Comparison of ENCODE assay signal across 24 cellular contexts in genomic region chr15:90519688-90520087, GRCh38. TPM values are rescaled to one million over a fixed set of nuclear protein-coding genes. Genes with fewer than 3 reads are reported as not detected.
DNase-seq lines count a peak whose midpoint lies in the region; ATAC-seq and TF ChIP-seq lines count a peak whose summit lies in the region.
"Had no signal": no experiment of that assay in that cellular context is flagged by ENCODE, and none has a peak within 500 bp of the region (broad histone marks: within the 10 kb centered on the region; RNA-seq: fewer than 3 reads in every experiment).

No MANE protein-coding gene starts in this region.

- TF ChIP-seq EP300 in SK-N-SH (IDR thresholded peaks at IDR 0.05; ENCODE audit: borderline replicate concordance in 1 of 2, low read depth in 1 of 2, low read length in 1 of 2), result no peak

- no peak for TF ChIP-seq CTCF in HCT116 (IDR thresholded peaks at IDR 0.05 in 2 of 3, conservative IDR thresholded peaks at IDR 0.05 in 1 of 3; ENCODE audit: borderline replicate concordance in 1 of 3, insufficient read depth in 1 of 3, low read depth in 2 of 3, low read length in 2 of 3)
- no peak for TF ChIP-seq CTCF in SK-N-SH (IDR thresholded peaks at IDR 0.05)
- no peak for TF ChIP-seq CTCF in mesothelial cell of epicardium (IDR thresholded peaks at IDR 0.05; ENCODE audit: unreplicated experiment)

- ATAC-seq in HCT116 (no peak), HG02840 (IDR thresholded peaks at IDR 0.05; ENCODE audit: low FRiP score, unreplicated experiment) (no peak)
- no peak for ATAC-seq in activated T-cell treated with anti-CD3 and anti-CD28 coated beads, Interleukin-2, amount 50 U/mL, for 72 hours (replicated peaks in 1 of 2)
- ATAC-seq: activated CD8-positive, alpha-beta memory T cell treated with anti-CD3 and anti-CD28 coated beads, Interleukin-2, amount 10 ng/mL, durations not matched to agents 7 days and 5 days; activated naive CD8-positive, alpha-beta T cell treated with anti-CD3 and anti-CD28 coated beads, Interleukin-2, amount 50 U/mL, for 24 hours; esophagus mucosa; lower lobe of right lung; Panc1; right lobe of liver; stimulated activated memory B cell treated with anti-CD40 and anti-IgM and Interleukin-4, amounts not matched to agents 10 μg/mL and 1 μg/mL and 100 μg/mL, for 72 hours had no signal

- TF ChIP-seq RAD21 in HCT116 (IDR thresholded peaks at IDR 0.05; ENCODE audit: low read depth), result no peak
- TF ChIP-seq RAD21 in SK-N-SH (IDR thresholded peaks at IDR 0.05; ENCODE audit: low read length), result no peak

- BruUV-seq in HCT116 (replicated peaks; lab: Mats Ljungman, UMichigan), result no TSS peak

- H3K27me3 Mint-ChIP-seq in mesothelial cell of epicardium (ENCODE audit: low read depth), result no peaks in the 10 kb centered on the region
- no peaks in the 10 kb centered on the region for H3K27me3 Mint-ChIP-seq in activated T-cell treated with anti-CD3 and anti-CD28 coated beads, Interleukin-2, amount 50 U/mL, for 72 hours (ENCODE audit: low read depth)
- H3K27me3 Mint-ChIP-seq: activated CD8-positive, alpha-beta memory T cell treated with anti-CD3 and anti-CD28 coated beads, Interleukin-2, amount 10 ng/mL, durations not matched to agents 7 days and 5 days; activated naive CD8-positive, alpha-beta T cell treated with anti-CD3 and anti-CD28 coated beads, Interleukin-2, amount 50 U/mL, for 24 hours; stimulated activated memory B cell treated with anti-CD40 and anti-IgM and Interleukin-4, amounts not matched to agents 10 μg/mL and 1 μg/mL and 100 μg/mL, for 72 hours had no signal

- H3K27ac Mint-ChIP-seq in mesothelial cell of epicardium, result no peak overlapping the region
- H3K27ac Mint-ChIP-seq in activated T-cell treated with anti-CD3 and anti-CD28 coated beads, Interleukin-2, amount 50 U/mL, for 72 hours, result no peak overlapping the region
- H3K27ac Mint-ChIP-seq: activated CD8-positive, alpha-beta memory T cell treated with anti-CD3 and anti-CD28 coated beads, Interleukin-2, amount 10 ng/mL, durations not matched to agents 7 days and 5 days; activated naive CD8-positive, alpha-beta T cell treated with anti-CD3 and anti-CD28 coated beads, Interleukin-2, amount 50 U/mL, for 24 hours; stimulated activated memory B cell treated with anti-CD40 and anti-IgM and Interleukin-4, amounts not matched to agents 10 μg/mL and 1 μg/mL and 100 μg/mL, for 72 hours had no signal

- H3K79me2 ChIP-seq in HCT116 (ENCODE audit: insufficient read depth, low read length) (no peaks in the 10 kb centered on the region), SK-N-SH (ENCODE audit: insufficient read depth) (no peaks in the 10 kb centered on the region)

- no peak overlapping the region for H3K4me3 Mint-ChIP-seq in mesothelial cell of epicardium
- no peak overlapping the region for H3K4me3 Mint-ChIP-seq in activated T-cell treated with anti-CD3 and anti-CD28 coated beads, Interleukin-2, amount 50 U/mL, for 72 hours
- H3K4me3 Mint-ChIP-seq: activated CD8-positive, alpha-beta memory T cell treated with anti-CD3 and anti-CD28 coated beads, Interleukin-2, amount 10 ng/mL, durations not matched to agents 7 days and 5 days; activated naive CD8-positive, alpha-beta T cell treated with anti-CD3 and anti-CD28 coated beads, Interleukin-2, amount 50 U/mL, for 24 hours; stimulated activated memory B cell treated with anti-CD40 and anti-IgM and Interleukin-4, amounts not matched to agents 10 μg/mL and 1 μg/mL and 100 μg/mL, for 72 hours had no signal

- peaks cover 0 to 10% of the 10 kb centered on the region in 2 experiments; a peak in 2 of 4 replicates for H3K4me1 ChIP-seq in HCT116 (ENCODE audit: control insufficient read depth in 1 of 2, insufficient read depth in 2 of 2, low read length in 2 of 2)
- peaks cover 0 to 9% of the 10 kb centered on the region in 2 experiments; a peak in 1 of 4 replicates for H3K4me1 ChIP-seq in SK-N-SH (ENCODE audit: control insufficient read depth in 1 of 2, insufficient read depth in 2 of 2, low read depth in 1 of 2, low read length in 1 of 2)
- H3K4me1 ChIP-seq: lower lobe of right lung, right lobe of liver had no signal

- DNase-seq in HCT116 (ENCODE audit: low read depth, low spot score), result no peak
- DNase-seq in SK-N-SH, result no peak
- DNase-seq in fibroblast of peridontal ligament (ENCODE audit: extremely low read depth), result peak; percentile 62
- no peak for DNase-seq in mesothelial cell of epicardium (ENCODE audit: low spot score in 2 of 2, unreplicated experiment in 2 of 2)
- DNase-seq in NCI-H2029 treated with DMSO at 0.1 percent for 48 hours (lab: John Stamatoyannopoulos, UW), result no peak
- no peak for DNase-seq in activated T-cell treated with anti-CD3 and anti-CD28 coated beads, Interleukin-2, amount 50 U/mL, for 72 hours
- DNase-seq: activated CD4-positive, alpha-beta T cell treated with anti-CD3 and anti-CD28 coated beads for 48 hours; activated CD8-positive, alpha-beta memory T cell treated with anti-CD3 and anti-CD28 coated beads, Interleukin-2, amount 10 ng/mL, durations not matched to agents 7 days and 5 days; activated effector memory CD4-positive, alpha-beta T cell treated with Interleukin-2 at 50 U/mL for 16 hours; activated naive CD8-positive, alpha-beta T cell treated with anti-CD3 and anti-CD28 coated beads, Interleukin-2, amount 50 U/mL, for 24 hours; GDM1; GOT3; lower lobe of right lung; NCI-H187; NCI-H345; ovary; right lobe of liver; thyroid gland had no signal

- H3K9me3 ChIP-seq in HCT116 (ENCODE audit: control insufficient read depth in 1 of 2, insufficient read depth in 1 of 2, low read depth in 1 of 2, low read length in 2 of 2) (no peaks in the 10 kb centered on the region), SK-N-SH (no peaks in the 10 kb centered on the region)
- H3K9me3 ChIP-seq: BLaER1 treated with 17β-estradiol and CSF1 and Interleukin-3, amounts not matched to agents 10 nM and 100 nM; lower lobe of right lung; ovary; right lobe of liver; thyroid gland had no signal

- RAD21 ChIA-PET in HCT116 (lab: Charles Lee; ENCODE audit: low non-redundant PET in 1 of 2, low total read pairs in 2 of 2, uncharacterized antibody in 2 of 2, unreplicated experiment in 2 of 2), result no interaction called here

- peak overlapping the region; percentile 21; the same call in 1 of the 2 replicates for H3K4me2 ChIP-seq in HCT116 (ENCODE audit: low read length)
- H3K4me2 ChIP-seq in SK-N-SH, result no peak overlapping the region

- H3K4me1 Mint-ChIP-seq in mesothelial cell of epicardium, result no peaks in the 10 kb centered on the region
- no peaks in the 10 kb centered on the region for H3K4me1 Mint-ChIP-seq in activated T-cell treated with anti-CD3 and anti-CD28 coated beads, Interleukin-2, amount 50 U/mL, for 72 hours (ENCODE audit: low read depth)

- CTCF ChIA-PET in HCT116 (lab: Charles Lee), result no interaction called here
- CTCF ChIA-PET in SK-N-SH (lab: Yijun Ruan, JAX), result interaction anchor here (1.6 kb wide), 1 partner anchor 366 kb away, joined by 5 read pairs; no protein-coding TSS in a partner anchor

- H3K36me3 ChIP-seq in HCT116 (ENCODE audit: control insufficient read depth in 1 of 2, insufficient read depth in 2 of 2, low read length in 2 of 2), result no peaks in the 10 kb centered on the region
- no peaks in the 10 kb centered on the region for H3K36me3 ChIP-seq in SK-N-SH (replicated peaks in 1 of 2; ENCODE audit: control insufficient read depth in 1 of 2, insufficient read depth in 2 of 2, low read length in 1 of 2)
- H3K36me3 ChIP-seq: BLaER1 treated with 17β-estradiol and CSF1 and Interleukin-3, amounts not matched to agents 10 nM and 100 nM; cardiac muscle cell; lower lobe of right lung; ovary; right lobe of liver; thyroid gland had no signal

- intact Hi-C loops in HCT116 (cut with micrococcal nuclease), result no loop called here

- H3K27ac ChIP-seq in HCT116 (ENCODE audit: low read depth, low read length), result no peak overlapping the region
- H3K27ac ChIP-seq in SK-N-SH (ENCODE audit: low read depth in 2 of 2, low read length in 1 of 2), result peak overlapping the region in 1 of 2 experiments; percentile 92; a peak in 2 of 4 replicates
- H3K27ac ChIP-seq: BLaER1 treated with 17β-estradiol and CSF1 and Interleukin-3, amounts not matched to agents 10 nM and 100 nM; cardiac muscle cell; lower lobe of right lung; ovary; right lobe of liver; thyroid gland had no signal

- H3K9me2 ChIP-seq in HCT116 (ENCODE audit: insufficient read depth), result no peaks in the 10 kb centered on the region
- no peaks in the 10 kb centered on the region for H3K9me2 ChIP-seq in SK-N-SH

- WGBS in SK-N-SH (ENCODE audit: low lambda C conversion rate), result 12% methylated on average over 1 of the region's 1 CpG

- POLR2A ChIA-PET in HCT116 (lab: Charles Lee) (no interaction called here), SK-N-SH (lab: Yijun Ruan, JAX) (no interaction called here)

- H3K9ac ChIP-seq in HCT116 (ENCODE audit: low read length) (no peak overlapping the region), SK-N-SH (peak overlapping the region; percentile 45; the same call in 1 of the 2 replicates)
- H3K9ac ChIP-seq: BLaER1 treated with 17β-estradiol and CSF1 and Interleukin-3, amounts not matched to agents 10 nM and 100 nM had no signal

- no peaks in the 10 kb centered on the region for H3K9me3 Mint-ChIP-seq in mesothelial cell of epicardium
- H3K9me3 Mint-ChIP-seq in activated T-cell treated with anti-CD3 and anti-CD28 coated beads, Interleukin-2, amount 50 U/mL, for 72 hours, result no peaks in the 10 kb centered on the region
- H3K9me3 Mint-ChIP-seq: activated naive CD8-positive, alpha-beta T cell treated with anti-CD3 and anti-CD28 coated beads, Interleukin-2, amount 50 U/mL, for 24 hours; stimulated activated memory B cell treated with anti-CD40 and anti-IgM and Interleukin-4, amounts not matched to agents 10 μg/mL and 1 μg/mL and 100 μg/mL, for 72 hours had no signal

- H3K36me3 Mint-ChIP-seq in mesothelial cell of epicardium, result no peaks in the 10 kb centered on the region
- H3K36me3 Mint-ChIP-seq in activated T-cell treated with anti-CD3 and anti-CD28 coated beads, Interleukin-2, amount 50 U/mL, for 72 hours (ENCODE audit: insufficient read depth in 2 of 2), result no peaks in the 10 kb centered on the region
- H3K36me3 Mint-ChIP-seq: activated CD8-positive, alpha-beta memory T cell treated with anti-CD3 and anti-CD28 coated beads, Interleukin-2, amount 10 ng/mL, durations not matched to agents 7 days and 5 days; stimulated activated memory B cell treated with anti-CD40 and anti-IgM and Interleukin-4, amounts not matched to agents 10 μg/mL and 1 μg/mL and 100 μg/mL, for 72 hours had no signal

- H2AFZ ChIP-seq in HCT116 (ENCODE audit: low read depth, low read length, poor library complexity, severe bottlenecking) (no peak overlapping the region), SK-N-SH (ENCODE audit: low read depth) (peak overlapping the region; percentile 71)

- TF ChIP-seq POLR2A in HCT116 (IDR thresholded peaks at IDR 0.05; ENCODE audit: borderline replicate concordance, extremely low read depth, insufficient read depth, insufficient read length), result no peak

- H4K20me1 ChIP-seq in HCT116 (ENCODE audit: insufficient read depth), result no peaks in the 10 kb centered on the region
- no peaks in the 10 kb centered on the region for H4K20me1 ChIP-seq in SK-N-SH (ENCODE audit: insufficient read depth)
- H4K20me1 ChIP-seq: BLaER1 treated with 17β-estradiol and CSF1 and Interleukin-3, amounts not matched to agents 10 nM and 100 nM had no signal

- H3K4me3 ChIP-seq in HCT116 (replicated peaks in 1 of 2; ENCODE audit: low read depth in 1 of 2, low read length in 2 of 2) (no peak overlapping the region), SK-N-SH (ENCODE audit: low read depth in 2 of 2, low read length in 1 of 2) (no peak overlapping the region)
- H3K4me3 ChIP-seq: BLaER1 treated with 17β-estradiol and CSF1 and Interleukin-3, amounts not matched to agents 10 nM and 100 nM; cardiac muscle cell; lower lobe of right lung; ovary; right lobe of liver; thyroid gland had no signal

- no peaks in the 10 kb centered on the region for H3K27me3 ChIP-seq in HCT116 (ENCODE audit: insufficient read depth, low read length)
- H3K27me3 ChIP-seq in SK-N-SH (ENCODE audit: insufficient read depth), result no peaks in the 10 kb centered on the region
- H3K27me3 ChIP-seq: BLaER1 treated with 17β-estradiol and CSF1 and Interleukin-3, amounts not matched to agents 10 nM and 100 nM; cardiac muscle cell; ovary; right lobe of liver; thyroid gland had no signal

- peaks cover 26% of the 10 kb centered on the region for H3F3A ChIP-seq in SK-N-SH (replicated peaks; ENCODE audit: insufficient read depth)

RNA-seq across cellular contexts. Expression of gene CRTC3, which starts 10.0 kb away (rescaled TPM):
- total RNA-seq in HCT116 (2021; ENCODE audit: unreplicated experiment) (20.7 TPM), mesothelial cell of epicardium (52.9 to 57.1 TPM (median 56.6 TPM) in 3 replicates)
- polyA plus RNA-seq in HCT116 (2012), result 13.8 and 15.2 TPM in 2 replicates
- polyA plus RNA-seq in SK-N-SH (2012; rRNA removed), result 16.7 TPM in 2 replicates
- 9.5 and 12.3 TPM in 2 replicates for polyA plus RNA-seq in SK-N-SH (2012; cell fraction: cytosol; rRNA removed)
- polyA plus RNA-seq in SK-N-SH (2012; cell fraction: nucleus; rRNA removed), result 31.4 and 40.2 TPM in 2 replicates
- 10 to 100 TPM; 73.2 to 77.3 TPM for total RNA-seq in activated T-cell treated with anti-CD3 and anti-CD28 coated beads, Interleukin-2, amount 50 U/mL, for 72 hours

Comparison
In these comparisons a context has a peak if more than half of its experiments do, and no peak if none do; other contexts are left out.
1. Of the 11 proteins assayed by ChIP-seq in both SK-N-SH and HCT116: peak only in SK-N-SH: JUND; only in HCT116: none; in both: none; in neither: 10.